Comparison of ENCODE assay signal across 23 cellular contexts in the genomic region with DNA sequence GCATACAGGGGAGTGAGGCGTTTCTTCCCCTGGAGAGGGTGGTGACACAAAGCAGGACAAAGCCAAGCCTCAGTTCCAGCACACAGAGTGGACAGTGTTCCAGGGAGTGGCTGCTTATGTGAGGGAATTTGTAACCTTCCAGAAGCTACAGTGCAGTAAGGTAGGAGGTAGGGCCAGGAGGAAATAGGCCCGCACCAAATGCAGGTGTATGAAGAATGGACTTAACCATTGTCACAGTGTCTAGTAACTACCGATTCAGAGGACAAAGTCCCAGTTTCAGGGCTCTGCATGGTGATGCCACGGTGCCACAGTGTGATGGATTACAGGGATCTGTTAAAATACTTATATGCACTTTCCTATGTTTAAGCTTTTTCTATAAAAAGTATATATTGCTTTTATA.
"Had no signal": no experiment of that assay in that cellular context is flagged by ENCODE, and none has a peak within 500 bp of the region (broad histone marks: within the 10 kb centered on the region; RNA-seq: fewer than 3 reads in every experiment).

No MANE protein-coding gene starts in this region.

- H3K9me3 ChIP-seq: esophagus squamous epithelium, gastrocnemius medialis, heart right ventricle, left lung, lower lobe of right lung had no signal

- H3K4me3 ChIP-seq: coronary artery, dorsolateral prefrontal cortex, esophagus squamous epithelium, gastrocnemius medialis, heart right ventricle, left lung, lower lobe of right lung had no signal

- DNase-seq: dermis blood vessel endothelial cell; dorsolateral prefrontal cortex; effector CD4-positive, alpha-beta T cell; effector memory CD4-positive, alpha-beta T cell; esophagus squamous epithelium; foreskin fibroblast; foreskin melanocyte; gastrocnemius medialis; glutamatergic neuron; head of caudate nucleus; heart right ventricle; hippocampal formation; immature natural killer cell; islet precursor cell; kidney; kidney glomerular epithelial cell; left lung; left ventricle myocardium superior; lower lobe of right lung; mesenchymal stem cell had no signal

- ATAC-seq: gastrocnemius medialis, heart right ventricle, left lung, left ventricle myocardium superior, lower lobe of right lung had no signal

- FAIRE-seq: colon, kidney had no signal

- H3K27ac Mint-ChIP-seq: mesothelial cell of epicardium had no signal

- H3K36me3 ChIP-seq: esophagus squamous epithelium, gastrocnemius medialis, heart right ventricle, left lung, lower lobe of right lung had no signal

- H3K9me3 Mint-ChIP-seq: immature natural killer cell, mesothelial cell of epicardium had no signal

- H3K27me3 ChIP-seq: esophagus squamous epithelium, gastrocnemius medialis, heart right ventricle, left lung had no signal

- H3K4me1 Mint-ChIP-seq: mesothelial cell of epicardium had no signal

- H3K4me3 Mint-ChIP-seq: immature natural killer cell, mesothelial cell of epicardium had no signal

- H3K27ac ChIP-seq: coronary artery, dorsolateral prefrontal cortex, esophagus squamous epithelium, gastrocnemius medialis, heart right ventricle, left lung, lower lobe of right lung had no signal

- H3K36me3 Mint-ChIP-seq: mesothelial cell of epicardium had no signal

- H3K4me1 ChIP-seq: esophagus squamous epithelium, gastrocnemius medialis, heart right ventricle, left lung, lower lobe of right lung had no signal
